ENCODE assay signal across 8 cellular contexts in genomic region chr19:56118666-56119584, GRCh38. TPM values are rescaled to one million over a fixed set of nuclear protein-coding genes. Genes with fewer than 3 reads are reported as not detected.
DNase-seq lines count a peak whose midpoint lies in the region; ATAC-seq and TF ChIP-seq lines count a peak whose summit lies in the region.

No MANE protein-coding gene starts in this region.

- H3K27ac ChIP-seq in cardiac muscle cell: peak overlapping the region; percentile 97
- H3K27ac ChIP-seq in lower lobe of right lung: peak overlapping the region; percentile 90
- H3K27ac ChIP-seq in upper lobe of left lung: peak overlapping the region; percentile 93 to 99 (median 95)

- WGBS in upper lobe of left lung, 2 donors: 35 to 42% methylated on average over 6 to 9 of the region's 9 CpGs

- peaks cover 1% of the 10 kb centered on the region for H3K9me3 Mint-ChIP-seq in activated naive CD8-positive, alpha-beta T cell treated with anti-CD3 and anti-CD28 coated beads, Interleukin-2, amount 10 ng/mL, durations not matched to agents 7 days and 5 days

- intact Hi-C loops in cardiac septum (cut with DNase I) (no loop called here), lower lobe of right lung (cut with DNase I) (no loop called here)

- ATAC-seq in activated naive CD8-positive, alpha-beta T cell treated with anti-CD3 and anti-CD28 coated beads, Interleukin-2, amount 10 ng/mL, durations not matched to agents 7 days and 5 days (ENCODE audit: low read depth): no peak
- ATAC-seq in lower lobe of right lung (no peak), upper lobe of left lung (ENCODE audit: low FRiP score in 2 of 2) (no peak), HG02870 (IDR thresholded peaks at IDR 0.05; ENCODE audit: unreplicated experiment) (no peak)

- no peak for TF ChIP-seq POLR2A in upper lobe of left lung (IDR thresholded peaks at IDR 0.05)

- peak overlapping the region; percentile 91 for H3K27ac Mint-ChIP-seq in activated naive CD8-positive, alpha-beta T cell treated with anti-CD3 and anti-CD28 coated beads, Interleukin-2, amount 10 ng/mL, durations not matched to agents 7 days and 5 days

- POLR2A ChIA-PET in activated naive CD8-positive, alpha-beta T cell treated with anti-CD3 and anti-CD28 coated beads, Interleukin-2, amount 10 ng/mL, durations not matched to agents 7 days and 5 days (lab: Charles Lee): interaction anchor here (1.8 kb wide), 1 partner anchor 21 kb away, joined by 4 read pairs; the partner anchor contains the start of gene ZNF444

- H3K4me1 Mint-ChIP-seq in activated naive CD8-positive, alpha-beta T cell treated with anti-CD3 and anti-CD28 coated beads, Interleukin-2, amount 10 ng/mL, durations not matched to agents 7 days and 5 days: peaks cover 28% of the 10 kb centered on the region

- H3K36me3 Mint-ChIP-seq in activated naive CD8-positive, alpha-beta T cell treated with anti-CD3 and anti-CD28 coated beads, Interleukin-2, amount 10 ng/mL, durations not matched to agents 7 days and 5 days: no peaks in the 10 kb centered on the region

- H3K4me3 Mint-ChIP-seq in activated naive CD8-positive, alpha-beta T cell treated with anti-CD3 and anti-CD28 coated beads, Interleukin-2, amount 10 ng/mL, durations not matched to agents 7 days and 5 days: peak overlapping the region; percentile 91

- H3K9me3 ChIP-seq in cardiac muscle cell (ENCODE audit: low read depth) (no peaks in the 10 kb centered on the region), lower lobe of right lung (no peaks in the 10 kb centered on the region), upper lobe of left lung (no peaks in the 10 kb centered on the region)

- H3K4me1 ChIP-seq in cardiac muscle cell (ENCODE audit: low read depth) (peaks cover 17% of the 10 kb centered on the region), lower lobe of right lung (peaks cover 53% of the 10 kb centered on the region), upper lobe of left lung (peaks cover 41 to 70% (median 49%) of the 10 kb centered on the region in 4 donors)

- TF ChIP-seq CTCF in cardiac muscle cell (IDR thresholded peaks at IDR 0.05; ENCODE audit: low read depth, low read length): no peak
- no peak for TF ChIP-seq CTCF in lower lobe of right lung (IDR thresholded peaks at IDR 0.05)
- no peak for TF ChIP-seq CTCF in upper lobe of left lung (IDR thresholded peaks at IDR 0.05)

- DNase-seq in cardiac muscle cell (ENCODE audit: low read depth in 1 of 2, low spot score in 1 of 2) (no peak), cardiac septum (ENCODE audit: low spot score) (no peak), lower lobe of right lung (peak; percentile 45), upper lobe of left lung (no peak), activated gamma-delta T cell treated with Interleukin-2 at 50 U/mL for 16 hours (no peak)
- DNase-seq in activated naive CD8-positive, alpha-beta T cell treated with anti-CD3 and anti-CD28 coated beads, Interleukin-2, amount 10 ng/mL, durations not matched to agents 7 days and 5 days: no peak
- DNase-seq in stimulated activated CD4-positive, alpha-beta T cell treated with anti-CD3 and anti-CD28 coated beads, Interleukin-12 subunit alpha, Interleukin-12 subunit beta, amount 100 ng/mL, for 4 hours: no peak

- no peaks in the 10 kb centered on the region for H3K27me3 Mint-ChIP-seq in activated naive CD8-positive, alpha-beta T cell treated with anti-CD3 and anti-CD28 coated beads, Interleukin-2, amount 10 ng/mL, durations not matched to agents 7 days and 5 days

- no peak overlapping the region for H3K4me3 ChIP-seq in cardiac muscle cell
- H3K4me3 ChIP-seq in lower lobe of right lung: peak overlapping the region; percentile 78
- peak overlapping the region in 2 of 4 donors; percentile 94 to 95 for H3K4me3 ChIP-seq in upper lobe of left lung

- no peak for TF ChIP-seq EP300 in upper lobe of left lung (IDR thresholded peaks at IDR 0.05)

- H3K27me3 ChIP-seq in cardiac muscle cell (no peaks in the 10 kb centered on the region), lower lobe of right lung (ENCODE audit: low read depth) (no peaks in the 10 kb centered on the region), upper lobe of left lung (no peaks in the 10 kb centered on the region)

- no peaks in the 10 kb centered on the region for H3K36me3 ChIP-seq in cardiac muscle cell
- H3K36me3 ChIP-seq in lower lobe of right lung: peaks cover 3% of the 10 kb centered on the region
- H3K36me3 ChIP-seq in upper lobe of left lung: peaks cover 0 to 9% (median 0%) of the 10 kb centered on the region in 4 donors

RNA-seq across cellular contexts. Expression of gene ZNF787, which starts 2.2 kb away (rescaled TPM):
- total RNA-seq in cardiac muscle cell (43.0 and 45.5 TPM in 2 replicates), cardiac septum (29.5 TPM), lower lobe of right lung (32.4 TPM), upper lobe of left lung (10 to 100 TPM; 20.5 to 45.4 (median 35.8) TPM)
- polyA plus RNA-seq in cardiac muscle cell: 29.2 and 34.9 TPM in 2 replicates
- 10 to 100 TPM; 29.1 to 32.2 TPM for total RNA-seq in activated naive CD8-positive, alpha-beta T cell treated with anti-CD3 and anti-CD28 coated beads, Interleukin-2, amount 10 ng/mL, durations not matched to agents 7 days and 5 days

RNA-seq across cellular contexts. Expression of gene ZNF444, which starts 22.2 kb away (rescaled TPM):
- total RNA-seq in cardiac muscle cell (67.8 and 72.8 TPM in 2 replicates), cardiac septum (22.9 TPM), lower lobe of right lung (38.7 TPM), upper lobe of left lung (100 to 1,000 TPM in 2 of 6 donors, 10 to 100 TPM in 4; 29.2 to 131 (median 61.3) TPM)
- 71.8 and 88.4 TPM in 2 replicates for polyA plus RNA-seq in cardiac muscle cell
- total RNA-seq in activated naive CD8-positive, alpha-beta T cell treated with anti-CD3 and anti-CD28 coated beads, Interleukin-2, amount 10 ng/mL, durations not matched to agents 7 days and 5 days: 10 to 100 TPM; 31.7 to 37.4 TPM

RNA-seq across cellular contexts. Expression of gene GALP, which starts 56.9 kb away (rescaled TPM):
- total RNA-seq in cardiac muscle cell: 0.21 TPM in 1 of 2 replicates, not detected in the other
- not detected in 2 replicates for polyA plus RNA-seq in cardiac muscle cell
- not detected for total RNA-seq in cardiac septum
- total RNA-seq in activated naive CD8-positive, alpha-beta T cell treated with anti-CD3 and anti-CD28 coated beads, Interleukin-2, amount 10 ng/mL, durations not matched to agents 7 days and 5 days: not detected
- not detected for total RNA-seq in lower lobe of right lung
- not detected for total RNA-seq in upper lobe of left lung
